8 cellular contexts compared by ENCODE assay signal in the genomic region with DNA sequence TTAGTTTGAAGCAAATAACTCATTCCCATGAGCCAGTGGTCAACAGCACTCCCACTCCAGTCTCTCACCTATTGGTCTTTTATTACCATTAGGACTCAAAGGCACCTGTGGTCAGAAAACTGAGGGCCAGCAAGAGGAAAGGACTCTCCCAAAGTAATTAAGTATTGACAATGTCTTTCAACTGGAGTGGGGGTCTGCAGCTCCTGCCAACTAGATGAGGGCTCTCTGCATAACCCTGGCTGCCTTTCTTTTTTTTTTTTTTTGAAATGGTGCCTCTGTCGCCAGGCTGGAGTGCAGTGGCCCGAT. TPM values are rescaled to one million over a fixed set of nuclear protein-coding genes. Genes with fewer than 3 reads are reported as not detected.
DNase-seq lines count a peak whose midpoint lies in the region; ATAC-seq and TF ChIP-seq lines count a peak whose summit lies in the region.

No MANE protein-coding gene starts in this region.

- H3K27me3 ChIP-seq in OCI-LY3 (ENCODE audit: low read depth, low read length) = no peaks in the 10 kb centered on the region
- H3K27me3 ChIP-seq in duodenal mucosa (ENCODE audit: control insufficient read depth in 1 of 2, insufficient read depth in 2 of 2, low read length in 2 of 2) = no peaks in the 10 kb centered on the region
- no peaks in the 10 kb centered on the region for H3K27me3 ChIP-seq in parathyroid adenoma (ENCODE audit: control insufficient read depth, insufficient read depth, low read length)

- intact Hi-C loops in Calu3 (cut with micrococcal nuclease; ENCODE audit: unreplicated experiment) = no loop called here

- H3K4me2 ChIP-seq in OCI-LY3 (ENCODE audit: low read length) (peak overlapping the region; percentile 69), parathyroid adenoma (ENCODE audit: low read length) (peak overlapping the region; percentile 8)

- H3K36me3 ChIP-seq in OCI-LY3 (replicated peaks; ENCODE audit: low read depth, low read length) (peaks cover 2% of the 10 kb centered on the region), duodenal mucosa (ENCODE audit: control insufficient read depth in 1 of 2, insufficient read depth in 2 of 2, low read length in 2 of 2) (no peaks in the 10 kb centered on the region), parathyroid adenoma (ENCODE audit: control insufficient read depth, insufficient read depth, low read length) (no peaks in the 10 kb centered on the region)

- H3K4me1 Mint-ChIP-seq in Calu3 (ENCODE audit: low read depth, unreplicated experiment) = peaks cover 8% of the 10 kb centered on the region

- H3K4me3 ChIP-seq in OCI-LY3 (ENCODE audit: low read length) = peak overlapping the region; percentile 95
- H3K4me3 ChIP-seq in duodenal mucosa (ENCODE audit: low read depth in 1 of 2, low read length in 2 of 2) = peak overlapping the region; percentile 66 to 92
- H3K4me3 ChIP-seq in parathyroid adenoma (ENCODE audit: low read depth, low read length) = peak overlapping the region; percentile 17

- H3K27me3 Mint-ChIP-seq in Calu3 (ENCODE audit: unreplicated experiment) = no peaks in the 10 kb centered on the region

- BruUV-seq in Calu3 (replicated peaks; lab: Mats Ljungman, UMichigan) = no TSS peak

- H3K79me2 ChIP-seq in OCI-LY3 (ENCODE audit: low read length) (peaks cover 49% of the 10 kb centered on the region), parathyroid adenoma (peaks cover 9% of the 10 kb centered on the region)

- H3K36me3 Mint-ChIP-seq in Calu3 (ENCODE audit: insufficient read depth, unreplicated experiment) = peaks cover 25% of the 10 kb centered on the region

- no peak for ATAC-seq in GM19395 (IDR thresholded peaks at IDR 0.05; ENCODE audit: unreplicated experiment)
- no peak for ATAC-seq in GM21619 (IDR thresholded peaks at IDR 0.05; ENCODE audit: unreplicated experiment)

- H2AFZ ChIP-seq in OCI-LY3 (ENCODE audit: low read depth, low read length) = peak overlapping the region; percentile 98
- H2AFZ ChIP-seq in parathyroid adenoma = peak overlapping the region; percentile 95

- H4K20me1 ChIP-seq in OCI-LY3 (ENCODE audit: insufficient read depth, low read length) = no peaks in the 10 kb centered on the region

- no peaks in the 10 kb centered on the region for H3K9me3 Mint-ChIP-seq in Calu3 (ENCODE audit: low read depth, unreplicated experiment)

- H3K27ac Mint-ChIP-seq in Calu3 (ENCODE audit: unreplicated experiment) = peak overlapping the region; percentile 53

- H3K27ac ChIP-seq in OCI-LY3 (ENCODE audit: low read length) (peak overlapping the region; percentile 55), duodenal mucosa (ENCODE audit: low read depth, low read length) (no peak overlapping the region), parathyroid adenoma (no peak overlapping the region)

- TF ChIP-seq CTCF in Calu3 (IDR thresholded peaks at IDR 0.05; ENCODE audit: unreplicated experiment) = no peak
- no peak for TF ChIP-seq CTCF in OCI-LY3 (IDR thresholded peaks at IDR 0.05; ENCODE audit: low read depth, low read length)
- TF ChIP-seq CTCF in parathyroid adenoma (IDR thresholded peaks at IDR 0.05) = no peak

- peak overlapping the region; percentile 97 for H3K4me3 Mint-ChIP-seq in Calu3 (ENCODE audit: low read depth, unreplicated experiment)

- H3K9ac ChIP-seq in OCI-LY3 (ENCODE audit: low read length) = peak overlapping the region; percentile 56
- no peak overlapping the region for H3K9ac ChIP-seq in duodenal mucosa (ENCODE audit: low read depth in 1 of 2, low read length in 2 of 2)
- H3K9ac ChIP-seq in parathyroid adenoma = no peak overlapping the region

- CTCF ChIA-PET in Calu3 (lab: Charles Lee) = no interaction called here

- H3K4me1 ChIP-seq in OCI-LY3 (ENCODE audit: low read length) (peaks cover 16% of the 10 kb centered on the region), duodenal mucosa (ENCODE audit: control insufficient read depth in 1 of 2, insufficient read depth in 2 of 2, low read length in 2 of 2) (peaks cover 14 to 19% of the 10 kb centered on the region in 2 donors), parathyroid adenoma (no peaks in the 10 kb centered on the region)

- no peak for DNase-seq in Calu3
- no peak for DNase-seq in NCI-H1417 (lab: John Stamatoyannopoulos, UW)
- DNase-seq in stimulated activated CD4-positive, alpha-beta T cell treated with anti-CD3 and anti-CD28 coated beads, Interleukin-12 subunit alpha, Interleukin-12 subunit beta, amount 100 ng/mL, for 4 hours = no peak

- H3K9me3 ChIP-seq in OCI-LY3 (ENCODE audit: insufficient read depth, low read length) = no peaks in the 10 kb centered on the region
- H3K9me3 ChIP-seq in duodenal mucosa (ENCODE audit: control insufficient read depth in 1 of 2, low read length in 2 of 2) = no peaks in the 10 kb centered on the region
- no peaks in the 10 kb centered on the region for H3K9me3 ChIP-seq in parathyroid adenoma (ENCODE audit: control insufficient read depth, low read length)

RNA-seq across cellular contexts. Expression of gene CDK5RAP2, which starts 0.6 kb away (rescaled TPM):
- 40.7 and 43.1 TPM in 2 replicates for total RNA-seq in Calu3 (2022)

Comparison
In these comparisons a context has a peak if more than half of its experiments do, and no peak if none do; other contexts are left out.
1. H3K4me3 ChIP-seq: peak in every context shown above with its lines; median percentile 95 in OCI-LY3; 79 in duodenal mucosa; 17 in parathyroid adenoma.